In genomic region chr6:149032599-149033405, GRCh38 we compare ENCODE assay signal across 8 cellular contexts.
A peak's percentile ranks its signal among the peaks of the same experiment; 100 is the strongest.
DNase-seq lines count a peak whose midpoint lies in the region; ATAC-seq and TF ChIP-seq lines count a peak whose summit lies in the region.
"Had no signal": no experiment of that assay in that cellular context is flagged by ENCODE, and none has a peak within 500 bp of the region (broad histone marks: within the 10 kb centered on the region; RNA-seq: fewer than 3 reads in every experiment).

No MANE protein-coding gene starts in this region.

- intact Hi-C loops in naive thymus-derived CD4-positive, alpha-beta T cell (cut with micrococcal nuclease) = loop anchor here in 1 of 2 donors (1.0 to 2.0 kb wide), 3 partner anchors 14 to 108 kb away; no protein-coding TSS in a partner anchor

- peak overlapping the region in 3 of 9 donors; percentile 44 to 95 (median 62) for H3K27ac Mint-ChIP-seq in naive thymus-derived CD4-positive, alpha-beta T cell

- H3K27me3 Mint-ChIP-seq in naive thymus-derived CD4-positive, alpha-beta T cell = no peaks in the 10 kb centered on the region

- peaks cover 0 to 7% (median 0%) of the 10 kb centered on the region in 5 donors for H3K36me3 Mint-ChIP-seq in naive thymus-derived CD4-positive, alpha-beta T cell

- no peak for TF ChIP-seq CTCF in Peyer's patch (IDR thresholded peaks at IDR 0.05)

- peak overlapping the region in 1 of 10 donors; percentile 76 for H3K4me3 Mint-ChIP-seq in naive thymus-derived CD4-positive, alpha-beta T cell

- no peaks in the 10 kb centered on the region for H3K9me3 ChIP-seq in Peyer's patch
- H3K9me3 ChIP-seq in naive thymus-derived CD4-positive, alpha-beta T cell (ENCODE audit: control insufficient read depth in 2 of 3, low read length in 3 of 3) = no peaks in the 10 kb centered on the region

- H3K27ac ChIP-seq in Peyer's patch = peak overlapping the region; percentile 19 to 70 (median 54)
- H3K27ac ChIP-seq in angular gyrus (ENCODE audit: low read depth, low read length) = peak overlapping the region; percentile 65
- no peak overlapping the region for H3K27ac ChIP-seq in naive thymus-derived CD4-positive, alpha-beta T cell (ENCODE audit: low read depth, low read length)
- H3K27ac ChIP-seq: epithelial cell of prostate had no signal

- peaks cover 0 to 7% (median 5%) of the 10 kb centered on the region in 4 donors for H3K4me1 ChIP-seq in Peyer's patch
- H3K4me1 ChIP-seq in naive thymus-derived CD4-positive, alpha-beta T cell (ENCODE audit: control insufficient read depth in 2 of 2, insufficient read depth in 2 of 2, low read length in 2 of 2) = peaks cover 8 to 15% of the 10 kb centered on the region in 2 donors

- peaks cover 5 to 85% (median 12%) of the 10 kb centered on the region in 7 donors for H3K4me1 Mint-ChIP-seq in naive thymus-derived CD4-positive, alpha-beta T cell

- CTCF ChIA-PET in naive thymus-derived CD4-positive, alpha-beta T cell (lab: Charles Lee) = interaction anchor here (0.8 to 1.4 kb wide), 4 partner anchors 48 to 484 kb away, joined by 3 to 7 read pairs (median 4); no protein-coding TSS in a partner anchor

- H3K36me3 ChIP-seq in Peyer's patch = no peaks in the 10 kb centered on the region
- no peaks in the 10 kb centered on the region for H3K36me3 ChIP-seq in naive thymus-derived CD4-positive, alpha-beta T cell (ENCODE audit: control insufficient read depth in 2 of 3, insufficient read depth in 3 of 3, low read length in 3 of 3)

- DNase-seq in Peyer's patch = no peak
- DNase-seq in naive thymus-derived CD4-positive, alpha-beta T cell = peak in 1 of 9 donors; percentile 71
- DNase-seq in NCI-H1105 treated with DMSO at 0.1 percent for 48 hours (lab: John Stamatoyannopoulos, UW) = no peak
- DNase-seq in islet precursor cell = no peak

- ATAC-seq in GM18868 (IDR thresholded peaks at IDR 0.05; ENCODE audit: unreplicated experiment) = peak; percentile 89
- ATAC-seq in HG02763 (IDR thresholded peaks at IDR 0.05; ENCODE audit: unreplicated experiment) = peak; percentile 80
- ATAC-seq in naive thymus-derived CD4-positive, alpha-beta T cell = peak; percentile 55

- no peak for TF ChIP-seq POLR2A in Peyer's patch (IDR thresholded peaks at IDR 0.05)

- no peaks in the 10 kb centered on the region for H3K9me3 Mint-ChIP-seq in naive thymus-derived CD4-positive, alpha-beta T cell

- H3K27me3 ChIP-seq in Peyer's patch = no peaks in the 10 kb centered on the region
- H3K27me3 ChIP-seq in naive thymus-derived CD4-positive, alpha-beta T cell (ENCODE audit: control insufficient read depth in 2 of 2, insufficient read depth in 2 of 2, low read length in 2 of 2) = no peaks in the 10 kb centered on the region

- H3K4me3 ChIP-seq in Peyer's patch = peak overlapping the region in 2 of 4 donors; percentile 3 to 18
- H3K4me3 ChIP-seq in naive thymus-derived CD4-positive, alpha-beta T cell (ENCODE audit: low read length) = no peak overlapping the region

- POLR2A ChIA-PET in naive thymus-derived CD4-positive, alpha-beta T cell (lab: Charles Lee) = no interaction called here
